Comparison of ENCODE assay signal across 15 cellular contexts in the genomic region with DNA sequence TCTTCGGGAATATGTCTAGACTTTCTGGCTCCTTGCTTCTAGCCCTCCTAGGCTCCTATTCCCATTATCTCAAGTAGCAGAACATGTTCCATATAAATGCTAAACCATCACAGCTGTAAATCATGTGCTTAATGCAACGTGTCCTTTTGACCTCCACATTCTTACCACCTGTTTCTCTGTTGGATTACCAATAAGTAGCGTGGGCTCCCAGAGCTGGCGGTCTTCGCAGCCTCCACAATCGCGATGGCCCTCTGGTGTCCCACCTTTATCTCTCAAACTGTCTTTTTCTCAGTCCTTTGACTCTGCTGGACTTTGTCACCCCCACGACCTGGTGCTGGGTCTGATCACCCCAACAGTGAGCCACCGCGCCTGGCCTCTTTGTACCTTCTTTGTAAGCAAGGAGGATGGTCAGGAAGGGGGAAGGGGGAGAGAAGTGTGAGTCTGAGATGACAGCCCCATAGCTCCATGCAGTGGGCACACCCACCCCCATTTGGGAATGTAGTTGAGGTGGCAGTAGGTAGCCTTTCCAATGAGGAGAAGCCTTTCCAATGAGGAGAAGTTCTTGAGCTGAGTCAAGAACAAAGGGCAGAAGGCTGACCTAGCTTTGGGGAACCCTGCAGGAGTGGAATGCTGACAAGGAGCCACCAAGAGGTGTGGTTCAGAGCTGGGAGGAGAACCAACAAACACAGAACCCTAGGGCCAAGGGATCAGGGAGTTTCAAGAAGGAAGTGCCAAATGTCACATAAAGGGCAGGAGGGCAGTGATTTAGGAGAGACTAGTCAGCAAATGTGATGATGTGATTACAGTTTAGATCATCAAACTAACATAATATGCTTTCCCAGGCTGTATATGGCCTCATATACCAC. TPM values are rescaled to one million over a fixed set of nuclear protein-coding genes. Genes with fewer than 3 reads are reported as not detected.
DNase-seq lines count a peak whose midpoint lies in the region; ATAC-seq and TF ChIP-seq lines count a peak whose summit lies in the region.
"Had no signal": no experiment of that assay in that cellular context is flagged by ENCODE, and none has a peak within 500 bp of the region (broad histone marks: within the 10 kb centered on the region; RNA-seq: fewer than 3 reads in every experiment).

No MANE protein-coding gene starts in this region.

- H3K9me3 Mint-ChIP-seq in CD8-positive, alpha-beta T cell: no peaks in the 10 kb centered on the region
- no peaks in the 10 kb centered on the region for H3K9me3 Mint-ChIP-seq in activated CD8-positive, alpha-beta T cell treated with anti-CD3 and anti-CD28 coated beads, Interleukin-2, amount 10 ng/mL, durations not matched to agents 7 days and 5 days (ENCODE audit: insufficient read depth)
- no peaks in the 10 kb centered on the region for H3K9me3 Mint-ChIP-seq in naive thymus-derived CD4-positive, alpha-beta T cell
- H3K9me3 Mint-ChIP-seq: T-helper 1 cell treated with Interleukin-12 subunit alpha and Interleukin-12 subunit beta and Interleukin-4 antibody, amounts not matched to agents 30 μg/mL and 1 μg/mL, for 36 hours had no signal

- peak; percentile 71 for DNase-seq in CD1c-positive myeloid dendritic cell (ENCODE audit: extremely low spot score)
- DNase-seq in CD8-positive, alpha-beta T cell: peak in 1 of 7 experiments; percentile 39
- no peak for DNase-seq in activated CD8-positive, alpha-beta T cell treated with anti-CD3 and anti-CD28 coated beads, Interleukin-2, amount 10 ng/mL, durations not matched to agents 7 days and 5 days
- DNase-seq in naive thymus-derived CD4-positive, alpha-beta T cell: no peak
- no peak for DNase-seq in UCSD-AML1 (lab: John Stamatoyannopoulos, UW; ENCODE audit: unreplicated experiment)
- DNase-seq in NK-92 treated with Interleukin-12 subunit alpha and Interleukin-12 subunit beta, amount 100 ng/mL, for 24 hours (lab: John Stamatoyannopoulos, UW): no peak
- DNase-seq: activated CD4-positive, alpha-beta T cell treated with anti-CD3 and anti-CD28 coated beads for 1 hour; esophagus squamous epithelium; NCI-H2029 treated with DMSO at 0.1 percent for 48 hours; NCI-H510A; nucleus accumbens; right cardiac atrium; SHP77 treated with DMSO at 0.1 percent for 48 hours had no signal

- H3K36me3 Mint-ChIP-seq in CD8-positive, alpha-beta T cell: peaks cover 40% of the 10 kb centered on the region
- H3K36me3 Mint-ChIP-seq in activated CD8-positive, alpha-beta T cell treated with anti-CD3 and anti-CD28 coated beads, Interleukin-2, amount 10 ng/mL, durations not matched to agents 7 days and 5 days (ENCODE audit: low read depth): peaks cover 53% of the 10 kb centered on the region
- H3K36me3 Mint-ChIP-seq in naive thymus-derived CD4-positive, alpha-beta T cell: peaks cover 3 to 27% (median 15%) of the 10 kb centered on the region in 5 donors

- no peak overlapping the region for H3K27ac ChIP-seq in CD8-positive, alpha-beta T cell (ENCODE audit: low read depth, low read length)
- no peak overlapping the region for H3K27ac ChIP-seq in naive thymus-derived CD4-positive, alpha-beta T cell (ENCODE audit: low read depth, low read length)
- H3K27ac ChIP-seq: esophagus squamous epithelium had no signal

- no peak overlapping the region for H3K4me3 Mint-ChIP-seq in CD8-positive, alpha-beta T cell
- no peak overlapping the region for H3K4me3 Mint-ChIP-seq in activated CD8-positive, alpha-beta T cell treated with anti-CD3 and anti-CD28 coated beads, Interleukin-2, amount 10 ng/mL, durations not matched to agents 7 days and 5 days
- H3K4me3 Mint-ChIP-seq in naive thymus-derived CD4-positive, alpha-beta T cell: peak overlapping the region in 7 of 10 donors; percentile 2 to 75 (median 41)
- H3K4me3 Mint-ChIP-seq: T-helper 1 cell treated with Interleukin-12 subunit alpha and Interleukin-12 subunit beta and Interleukin-4 antibody, amounts not matched to agents 30 μg/mL and 1 μg/mL, for 36 hours had no signal

- H3K36me3 ChIP-seq in CD8-positive, alpha-beta T cell (ENCODE audit: insufficient read depth, low read length): no peaks in the 10 kb centered on the region
- H3K36me3 ChIP-seq in naive thymus-derived CD4-positive, alpha-beta T cell (ENCODE audit: control insufficient read depth in 2 of 3, insufficient read depth in 3 of 3, low read length in 3 of 3): no peaks in the 10 kb centered on the region
- H3K36me3 ChIP-seq: esophagus squamous epithelium had no signal

- TF ChIP-seq CTCF in CD8-positive, alpha-beta T cell (IDR thresholded peaks at IDR 0.05): no peak

- peak overlapping the region; percentile 73 for H3K27ac Mint-ChIP-seq in CD8-positive, alpha-beta T cell
- H3K27ac Mint-ChIP-seq in activated CD8-positive, alpha-beta T cell treated with anti-CD3 and anti-CD28 coated beads, Interleukin-2, amount 10 ng/mL, durations not matched to agents 7 days and 5 days: peak overlapping the region; percentile 64
- peak overlapping the region in 3 of 9 donors; percentile 12 to 58 (median 56) for H3K27ac Mint-ChIP-seq in naive thymus-derived CD4-positive, alpha-beta T cell
- H3K27ac Mint-ChIP-seq: T-helper 1 cell treated with Interleukin-12 subunit alpha and Interleukin-12 subunit beta and Interleukin-4 antibody, amounts not matched to agents 30 μg/mL and 1 μg/mL, for 36 hours had no signal

- CTCF ChIA-PET in CD8-positive, alpha-beta T cell (lab: Charles Lee): interaction anchor here (1.0 to 2.6 kb wide), 4 partner anchors 11 to 18 kb away, joined by 4 to 11 read pairs (median 5); no protein-coding TSS in a partner anchor
- CTCF ChIA-PET in activated CD8-positive, alpha-beta T cell treated with anti-CD3 and anti-CD28 coated beads, Interleukin-2, amount 10 ng/mL, durations not matched to agents 7 days and 5 days (lab: Charles Lee): interaction anchor here (1.0 to 7.4 kb wide), 3 partner anchors 13 to 135 kb away, joined by 4 to 65 read pairs (median 4); no protein-coding TSS in a partner anchor
- CTCF ChIA-PET in naive thymus-derived CD4-positive, alpha-beta T cell (lab: Charles Lee): interaction anchor here (1.1 to 1.4 kb wide), 3 partner anchors 12 to 17 kb away, joined by 3 to 5 read pairs (median 3); no protein-coding TSS in a partner anchor

- intact Hi-C loops in CD8-positive, alpha-beta T cell (cut with DNase I, micrococcal nuclease): no loop called here
- intact Hi-C loops in naive thymus-derived CD4-positive, alpha-beta T cell (cut with micrococcal nuclease): no loop called here

- ATAC-seq in CD8-positive, alpha-beta T cell: no peak
- no peak for ATAC-seq in activated CD8-positive, alpha-beta T cell treated with anti-CD3 and anti-CD28 coated beads, Interleukin-2, amount 10 ng/mL, durations not matched to agents 7 days and 5 days
- ATAC-seq in naive thymus-derived CD4-positive, alpha-beta T cell: peak; percentile 28
- ATAC-seq in GM21515 (IDR thresholded peaks at IDR 0.05; ENCODE audit: unreplicated experiment): no peak

- peaks cover 81% of the 10 kb centered on the region for H3K4me1 ChIP-seq in CD8-positive, alpha-beta T cell (ENCODE audit: insufficient read depth, low read length)
- peaks cover 58 to 60% of the 10 kb centered on the region in 2 donors for H3K4me1 ChIP-seq in naive thymus-derived CD4-positive, alpha-beta T cell (ENCODE audit: control insufficient read depth in 2 of 2, insufficient read depth in 2 of 2, low read length in 2 of 2)

- no peaks in the 10 kb centered on the region for H3K9me3 ChIP-seq in CD8-positive, alpha-beta T cell (ENCODE audit: low read length)
- H3K9me3 ChIP-seq in naive thymus-derived CD4-positive, alpha-beta T cell (ENCODE audit: control insufficient read depth in 2 of 3, low read length in 3 of 3): no peaks in the 10 kb centered on the region
- H3K9me3 ChIP-seq: esophagus squamous epithelium had no signal

- H3K4me1 Mint-ChIP-seq in CD8-positive, alpha-beta T cell (ENCODE audit: low read depth): peaks cover 89% of the 10 kb centered on the region
- peaks cover 76% of the 10 kb centered on the region for H3K4me1 Mint-ChIP-seq in activated CD8-positive, alpha-beta T cell treated with anti-CD3 and anti-CD28 coated beads, Interleukin-2, amount 10 ng/mL, durations not matched to agents 7 days and 5 days (ENCODE audit: low read depth)
- peaks cover 67 to 97% (median 88%) of the 10 kb centered on the region in 7 donors for H3K4me1 Mint-ChIP-seq in naive thymus-derived CD4-positive, alpha-beta T cell

- POLR2A ChIA-PET in CD8-positive, alpha-beta T cell (lab: Charles Lee): no interaction called here
- POLR2A ChIA-PET in activated CD8-positive, alpha-beta T cell treated with anti-CD3 and anti-CD28 coated beads, Interleukin-2, amount 10 ng/mL, durations not matched to agents 7 days and 5 days (lab: Charles Lee): interaction anchor here (0.6 to 1.0 kb wide), 3 partner anchors 83 to 1152 kb away, joined by 3 to 6 read pairs (median 3); partner anchors contain the start of gene KCNH1
- POLR2A ChIA-PET in naive thymus-derived CD4-positive, alpha-beta T cell (lab: Charles Lee): interaction anchor here (6.5 kb wide), 1 partner anchor 14 kb away, joined by 49 read pairs; the partner anchor contains the start of gene TRAF5

- no peaks in the 10 kb centered on the region for H3K27me3 Mint-ChIP-seq in CD8-positive, alpha-beta T cell (ENCODE audit: low read depth)
- no peaks in the 10 kb centered on the region for H3K27me3 Mint-ChIP-seq in activated CD8-positive, alpha-beta T cell treated with anti-CD3 and anti-CD28 coated beads, Interleukin-2, amount 10 ng/mL, durations not matched to agents 7 days and 5 days (ENCODE audit: low read depth)
- no peaks in the 10 kb centered on the region for H3K27me3 Mint-ChIP-seq in naive thymus-derived CD4-positive, alpha-beta T cell

- H3K4me3 ChIP-seq in CD8-positive, alpha-beta T cell (ENCODE audit: low read depth, low read length): no peak overlapping the region
- H3K4me3 ChIP-seq in naive thymus-derived CD4-positive, alpha-beta T cell (ENCODE audit: low read length): no peak overlapping the region
- H3K4me3 ChIP-seq: esophagus squamous epithelium had no signal

- no peaks in the 10 kb centered on the region for H3K27me3 ChIP-seq in CD8-positive, alpha-beta T cell (ENCODE audit: insufficient read depth, low read length)
- H3K27me3 ChIP-seq in naive thymus-derived CD4-positive, alpha-beta T cell (ENCODE audit: control insufficient read depth in 2 of 2, insufficient read depth in 2 of 2, low read length in 2 of 2): no peaks in the 10 kb centered on the region
- H3K27me3 ChIP-seq: esophagus squamous epithelium had no signal

RNA-seq across cellular contexts. Expression of gene TRAF5, which starts 14.2 kb away (rescaled TPM):
- total RNA-seq in CD8-positive, alpha-beta T cell: 10 to 100 TPM; 20.5 to 24.0 TPM
- total RNA-seq in activated CD8-positive, alpha-beta T cell treated with anti-CD3 and anti-CD28 coated beads, Interleukin-2, amount 10 ng/mL, durations not matched to agents 7 days and 5 days: 10 to 100 TPM; 61.1 to 64.4 TPM
- 10 to 100 TPM; 36.2 to 72.2 (median 55.8) TPM for total RNA-seq in naive thymus-derived CD4-positive, alpha-beta T cell
- polyA plus RNA-seq in naive thymus-derived CD4-positive, alpha-beta T cell: 10 to 100 TPM; 19.1 to 29.0 TPM

Comparison
In these comparisons a context has a peak if more than half of its experiments do, and no peak if none do; other contexts are left out.
1. H3K4me3 Mint-ChIP-seq: peak in naive thymus-derived CD4-positive, alpha-beta T cell (7 of 10); none in CD8-positive, alpha-beta T cell (single experiment) and activated CD8-positive, alpha-beta T cell treated with anti-CD3 and anti-CD28 coated beads, Interleukin-2, amount 10 ng/mL, durations not matched to agents 7 days and 5 days (single experiment).